In genomic region chr1:107443860-107444259, GRCh38 we compare ENCODE assay signal across 16 cellular contexts.
DNase-seq lines count a peak whose midpoint lies in the region; ATAC-seq and TF ChIP-seq lines count a peak whose summit lies in the region.
"Had no signal": no experiment of that assay in that cellular context is flagged by ENCODE, and none has a peak within 500 bp of the region (broad histone marks: within the 10 kb centered on the region; RNA-seq: fewer than 3 reads in every experiment).

No MANE protein-coding gene starts in this region.

- no peak overlapping the region for H3K4me3 Mint-ChIP-seq in activated B cell treated with CpG ODN at 0.5 μM for 24 hours
- H3K4me3 Mint-ChIP-seq in stimulated activated memory B cell treated with anti-CD40 and anti-IgM and Interleukin-4, amounts not matched to agents 10 μg/mL and 1 μg/mL and 100 μg/mL, for 72 hours: no peak overlapping the region
- H3K4me3 Mint-ChIP-seq: CD14-positive monocyte; CD4-positive, alpha-beta T cell; CD8-positive, alpha-beta memory T cell; GM23338; H9 had no signal

- H3K4me1 Mint-ChIP-seq in activated B cell treated with CpG ODN at 0.5 μM for 24 hours: peaks cover 42% of the 10 kb centered on the region
- H3K4me1 Mint-ChIP-seq in stimulated activated memory B cell treated with anti-CD40 and anti-IgM and Interleukin-4, amounts not matched to agents 10 μg/mL and 1 μg/mL and 100 μg/mL, for 72 hours: peaks cover 43% of the 10 kb centered on the region
- H3K4me1 Mint-ChIP-seq: CD14-positive monocyte; CD8-positive, alpha-beta memory T cell had no signal

- POLR2A ChIA-PET in activated B cell treated with CpG ODN at 0.5 μM for 24 hours (lab: Charles Lee): no interaction called here

- H3K9me3 Mint-ChIP-seq in activated B cell treated with CpG ODN at 0.5 μM for 24 hours: no peaks in the 10 kb centered on the region
- no peaks in the 10 kb centered on the region for H3K9me3 Mint-ChIP-seq in stimulated activated memory B cell treated with anti-CD40 and anti-IgM and Interleukin-4, amounts not matched to agents 10 μg/mL and 1 μg/mL and 100 μg/mL, for 72 hours
- H3K9me3 Mint-ChIP-seq: CD14-positive monocyte; CD4-positive, alpha-beta T cell; CD8-positive, alpha-beta memory T cell; GM23338; H9 had no signal

- H3K27me3 Mint-ChIP-seq in activated B cell treated with CpG ODN at 0.5 μM for 24 hours: no peaks in the 10 kb centered on the region
- no peaks in the 10 kb centered on the region for H3K27me3 Mint-ChIP-seq in stimulated activated memory B cell treated with anti-CD40 and anti-IgM and Interleukin-4, amounts not matched to agents 10 μg/mL and 1 μg/mL and 100 μg/mL, for 72 hours
- H3K27me3 Mint-ChIP-seq: CD4-positive, alpha-beta T cell had no signal

- TF ChIP-seq CTCF in activated B cell treated with CpG ODN at 0.5 μM for 24 hours (IDR thresholded peaks at IDR 0.05): no peak

- no peak for ATAC-seq in activated B cell treated with CpG ODN at 0.5 μM for 24 hours (ENCODE audit: low read depth)
- ATAC-seq in stimulated activated memory B cell treated with anti-CD40 and anti-IgM and Interleukin-4, amounts not matched to agents 10 μg/mL and 1 μg/mL and 100 μg/mL, for 72 hours: no peak
- no peak for ATAC-seq in GM18858 (IDR thresholded peaks at IDR 0.05; ENCODE audit: unreplicated experiment)
- ATAC-seq: GM23338, HCT116 had no signal

- intact Hi-C loops in activated B cell treated with CpG ODN at 0.5 μM for 24 hours (cut with micrococcal nuclease): no loop called here

- DNase-seq in NCI-H748 (lab: John Stamatoyannopoulos, UW; ENCODE audit: unreplicated experiment): peak; percentile 13
- no peak for DNase-seq in NCI-H748 treated with DMSO at 0.1 percent for 48 hours (lab: John Stamatoyannopoulos, UW)
- DNase-seq in activated B cell treated with CpG ODN at 0.5 μM for 24 hours: no peak
- no peak for DNase-seq in cortex of kidney (lab: John Stamatoyannopoulos, UW)
- DNase-seq: BE2C; CD4-positive, alpha-beta T cell; CD8-positive, alpha-beta memory T cell; DMS 273 treated with DMSO at 0.1 percent for 48 hours; DMS79; GF-D8; H9 had no signal

- peak overlapping the region; percentile 10 for H3K27ac Mint-ChIP-seq in activated B cell treated with CpG ODN at 0.5 μM for 24 hours
- peak overlapping the region; percentile 79 for H3K27ac Mint-ChIP-seq in stimulated activated memory B cell treated with anti-CD40 and anti-IgM and Interleukin-4, amounts not matched to agents 10 μg/mL and 1 μg/mL and 100 μg/mL, for 72 hours
- H3K27ac Mint-ChIP-seq: CD14-positive monocyte; CD4-positive, alpha-beta T cell; CD8-positive, alpha-beta memory T cell; GM23338; H9 had no signal

- no peaks in the 10 kb centered on the region for H3K36me3 Mint-ChIP-seq in activated B cell treated with CpG ODN at 0.5 μM for 24 hours (ENCODE audit: low read depth)
- H3K36me3 Mint-ChIP-seq in stimulated activated memory B cell treated with anti-CD40 and anti-IgM and Interleukin-4, amounts not matched to agents 10 μg/mL and 1 μg/mL and 100 μg/mL, for 72 hours: peaks cover 5% of the 10 kb centered on the region
- H3K36me3 Mint-ChIP-seq: CD14-positive monocyte; CD8-positive, alpha-beta memory T cell had no signal

- CTCF ChIA-PET in activated B cell treated with CpG ODN at 0.5 μM for 24 hours (lab: Charles Lee): interaction anchor here (1.1 kb wide), 1 partner anchor 8 kb away, joined by 5 read pairs; no protein-coding TSS in a partner anchor
